Comparison of ENCODE assay signal across 27 cellular contexts in the genomic region with DNA sequence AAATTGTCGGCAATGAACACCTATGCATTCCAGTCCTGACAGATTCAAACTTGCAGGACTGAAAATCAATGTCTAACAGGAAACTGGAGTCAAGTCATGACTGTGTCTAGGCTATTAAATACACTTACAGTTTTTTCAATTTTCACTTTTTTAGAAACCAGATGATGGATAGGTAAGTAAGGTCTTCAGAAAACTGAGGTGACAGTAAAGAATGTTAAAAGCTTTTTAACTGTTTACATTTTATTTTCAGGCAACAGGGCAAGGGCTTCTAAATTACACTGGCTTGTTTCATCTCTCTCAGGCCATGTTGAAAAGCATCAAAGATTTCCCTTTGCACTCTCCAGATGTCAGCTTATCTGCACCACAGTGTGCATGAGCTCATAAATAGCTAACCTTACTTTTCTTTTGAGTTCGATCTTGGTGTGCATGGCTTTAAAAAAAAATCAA.
DNase-seq lines count a peak whose midpoint lies in the region; ATAC-seq and TF ChIP-seq lines count a peak whose summit lies in the region.
"Had no signal": no experiment of that assay in that cellular context is flagged by ENCODE, and none has a peak within 500 bp of the region (broad histone marks: within the 10 kb centered on the region; RNA-seq: fewer than 3 reads in every experiment).

No MANE protein-coding gene starts in this region.

- H2AFZ ChIP-seq in osteoblast (ENCODE audit: low read length) = no peak overlapping the region

- CTCF ChIA-PET in MCF 10A (lab: Yijun Ruan, JAX) = interaction anchor here (0.6 to 11.6 kb wide), 16 partner anchors 9 to 206 kb away, joined by 3 to 121 read pairs (median 15); partner anchors contain the start of gene SYNPO2

- DNase-seq in breast epithelium (ENCODE audit: low spot score in 2 of 2) (no peak), MCF 10A (ENCODE audit: unreplicated experiment) (no peak), Right ventricle myocardium superior (no peak), osteoblast (ENCODE audit: insufficient read length, low spot score, missing footprints) (no peak), vagina (ENCODE audit: extremely low spot score in 2 of 2) (no peak), NCI-H82 treated with DMSO at 0.1 percent for 48 hours (lab: John Stamatoyannopoulos, UW; ENCODE audit: unreplicated experiment) (no peak), RPMI8226 (no peak)
- DNase-seq in stimulated activated CD4-positive, alpha-beta T cell treated with anti-CD3 and anti-CD28 coated beads, Interleukin-2, amount 100 ng/mL, for 48 hours = no peak
- DNase-seq: 8988T; activated CD8-positive, alpha-beta T cell treated with anti-CD3 and anti-CD28 coated beads, Interleukin-2, amount 10 ng/mL, durations not matched to agents 7 days and 5 days; activated naive CD4-positive, alpha-beta T cell treated with anti-CD3 and anti-CD28 coated beads for 36 hours; activated T-cell treated with anti-CD3 and anti-CD28 coated beads, Interleukin-2, amount 50 U/mL, for 4 hours; AML-193; anterior cingulate cortex; cerebellar nuclear complex; DMS79; effector memory CD4-positive, alpha-beta T cell; hypothalamus; islet precursor cell; naive thymus-derived CD8-positive, alpha-beta T cell; NCI-H2029 treated with DMSO at 0.1 percent for 48 hours; NK-92 treated with Interleukin-12 subunit alpha and Interleukin-12 subunit beta, amount 100 ng/mL, for 24 hours; pancreas had no signal

- TF ChIP-seq POLR2A in breast epithelium (IDR thresholded peaks at IDR 0.05) (no peak), vagina (IDR thresholded peaks at IDR 0.05) (no peak)

- intact Hi-C loops in breast epithelium (cut with DNase I; ENCODE audit: low total_unique reads) (no loop called here), MCF 10A (cut with micrococcal nuclease) (no loop called here), Right ventricle myocardium superior (cut with DNase I) (loop anchor here (2.0 kb wide), 1 partner anchor 118 kb away; the partner anchor contains the start of gene SYNPO2), vagina (cut with DNase I) (loop anchor here (10.0 kb wide), 1 partner anchor 64 kb away; the partner anchor contains the start of gene SEC24D)

- BruUV-seq in MCF 10A (replicated peaks; lab: Mats Ljungman, UMichigan) = no TSS peak

- H3K36me3 Mint-ChIP-seq in MCF 10A (ENCODE audit: insufficient read depth, unreplicated experiment) = peaks cover 36% of the 10 kb centered on the region

- H3K4me3 ChIP-seq in breast epithelium = no peak overlapping the region
- H3K4me3 ChIP-seq in osteoblast (ENCODE audit: insufficient read depth, low read length) = no peak overlapping the region
- H3K4me3 ChIP-seq in vagina = no peak overlapping the region
- H3K4me3 ChIP-seq: GM12878, pancreas, tibial nerve had no signal

- peak; percentile 76 for ATAC-seq in Right ventricle myocardium superior (ENCODE audit: poor library complexity)
- ATAC-seq: activated CD8-positive, alpha-beta T cell treated with anti-CD3 and anti-CD28 coated beads, Interleukin-2, amount 10 ng/mL, durations not matched to agents 7 days and 5 days; activated T-cell treated with anti-CD3 and anti-CD28 coated beads, Interleukin-2, amount 50 U/mL, for 4 hours; GM12878; naive thymus-derived CD8-positive, alpha-beta T cell; stimulated activated memory B cell treated with anti-CD40 and anti-IgM and Interleukin-4, amounts not matched to agents 10 μg/mL and 1 μg/mL and 100 μg/mL, for 72 hours had no signal

- no peaks in the 10 kb centered on the region for H3K36me3 ChIP-seq in breast epithelium
- peaks cover 63% of the 10 kb centered on the region for H3K36me3 ChIP-seq in osteoblast (ENCODE audit: insufficient read depth, low read length)
- peaks cover 0 to 12% of the 10 kb centered on the region in 2 donors for H3K36me3 ChIP-seq in vagina

- H3K27me3 Mint-ChIP-seq in MCF 10A (ENCODE audit: insufficient read depth, unreplicated experiment) = no peaks in the 10 kb centered on the region
- H3K27me3 Mint-ChIP-seq: naive thymus-derived CD8-positive, alpha-beta T cell; stimulated activated memory B cell treated with anti-CD40 and anti-IgM and Interleukin-4, amounts not matched to agents 10 μg/mL and 1 μg/mL and 100 μg/mL, for 72 hours had no signal

- peaks cover 0 to 7% of the 10 kb centered on the region in 2 donors for H3K4me1 ChIP-seq in breast epithelium
- peaks cover 81% of the 10 kb centered on the region for H3K4me1 ChIP-seq in osteoblast (ENCODE audit: insufficient read depth, low read length)
- H3K4me1 ChIP-seq in vagina = peaks cover 60% of the 10 kb centered on the region

- H3K27me3 ChIP-seq in breast epithelium (no peaks in the 10 kb centered on the region), osteoblast (ENCODE audit: insufficient read depth, low read length) (no peaks in the 10 kb centered on the region), vagina (no peaks in the 10 kb centered on the region)
- H3K27me3 ChIP-seq: pancreas, tibial nerve had no signal

- no peak overlapping the region for H3K27ac Mint-ChIP-seq in MCF 10A (ENCODE audit: low read depth, unreplicated experiment)
- H3K27ac Mint-ChIP-seq: activated CD8-positive, alpha-beta T cell treated with anti-CD3 and anti-CD28 coated beads, Interleukin-2, amount 10 ng/mL, durations not matched to agents 7 days and 5 days; activated naive CD4-positive, alpha-beta T cell treated with anti-CD3 and anti-CD28 coated beads for 36 hours; naive thymus-derived CD8-positive, alpha-beta T cell; stimulated activated memory B cell treated with anti-CD40 and anti-IgM and Interleukin-4, amounts not matched to agents 10 μg/mL and 1 μg/mL and 100 μg/mL, for 72 hours had no signal

- TF ChIP-seq CTCF in breast epithelium (IDR thresholded peaks at IDR 0.05) (no peak), MCF 10A (IDR thresholded peaks at IDR 0.05; ENCODE audit: unreplicated experiment) (no peak), osteoblast (IDR thresholded peaks at IDR 0.05; ENCODE audit: extremely low read depth, low read depth, low read length) (no peak), vagina (IDR thresholded peaks at IDR 0.05) (no peak)

- no peaks in the 10 kb centered on the region for H3K9me3 Mint-ChIP-seq in MCF 10A (ENCODE audit: unreplicated experiment)
- H3K9me3 Mint-ChIP-seq: activated naive CD4-positive, alpha-beta T cell treated with anti-CD3 and anti-CD28 coated beads for 36 hours; activated T-cell treated with anti-CD3 and anti-CD28 coated beads, Interleukin-2, amount 50 U/mL, for 4 hours; naive thymus-derived CD8-positive, alpha-beta T cell; stimulated activated memory B cell treated with anti-CD40 and anti-IgM and Interleukin-4, amounts not matched to agents 10 μg/mL and 1 μg/mL and 100 μg/mL, for 72 hours had no signal

- POLR2A ChIA-PET in MCF 10A (lab: Yijun Ruan, JAX) = interaction anchor here (0.5 to 1.4 kb wide), 7 partner anchors 10 to 203 kb away, joined by 3 read pairs; no protein-coding TSS in a partner anchor

- no peak overlapping the region for H3K4me3 Mint-ChIP-seq in MCF 10A (ENCODE audit: unreplicated experiment)
- H3K4me3 Mint-ChIP-seq: activated CD8-positive, alpha-beta T cell treated with anti-CD3 and anti-CD28 coated beads, Interleukin-2, amount 10 ng/mL, durations not matched to agents 7 days and 5 days; activated naive CD4-positive, alpha-beta T cell treated with anti-CD3 and anti-CD28 coated beads for 36 hours; activated T-cell treated with anti-CD3 and anti-CD28 coated beads, Interleukin-2, amount 50 U/mL, for 4 hours; naive thymus-derived CD8-positive, alpha-beta T cell; stimulated activated memory B cell treated with anti-CD40 and anti-IgM and Interleukin-4, amounts not matched to agents 10 μg/mL and 1 μg/mL and 100 μg/mL, for 72 hours had no signal

- peaks cover 39% of the 10 kb centered on the region for H4K20me1 ChIP-seq in osteoblast (ENCODE audit: insufficient read depth, low read length)

- peaks cover 18% of the 10 kb centered on the region for H3K4me1 Mint-ChIP-seq in MCF 10A (ENCODE audit: insufficient read depth, unreplicated experiment)
- H3K4me1 Mint-ChIP-seq: naive thymus-derived CD8-positive, alpha-beta T cell; stimulated activated memory B cell treated with anti-CD40 and anti-IgM and Interleukin-4, amounts not matched to agents 10 μg/mL and 1 μg/mL and 100 μg/mL, for 72 hours had no signal

- H3K27ac ChIP-seq in breast epithelium (peak overlapping the region; percentile 1 to 56), osteoblast (ENCODE audit: low read depth, low read length) (peak overlapping the region; percentile 66), vagina (peak overlapping the region; percentile 89)
- H3K27ac ChIP-seq: KMS-11, pancreas had no signal

- H3K9me3 ChIP-seq in breast epithelium (no peaks in the 10 kb centered on the region), osteoblast (ENCODE audit: low read depth, low read length) (no peaks in the 10 kb centered on the region), vagina (no peaks in the 10 kb centered on the region)
- H3K9me3 ChIP-seq: pancreas, tibial nerve had no signal

- H3K4me2 ChIP-seq in osteoblast (ENCODE audit: insufficient read depth, low read length) = no peak overlapping the region
- H3K4me2 ChIP-seq: KMS-11 had no signal

- peaks cover 70% of the 10 kb centered on the region for H3K79me2 ChIP-seq in osteoblast (ENCODE audit: insufficient read depth, low read length)

Comparison
In these comparisons a context has a peak if more than half of its experiments do, and no peak if none do; other contexts are left out.
1. H3K27ac ChIP-seq: peak in every context shown above with its lines; median percentile 89 in vagina; 66 in osteoblast; 28 in breast epithelium.
2. intact Hi-C loops: an anchor here in Right ventricle myocardium superior (2.0 kb wide) and vagina (10.0 kb wide); none called in breast epithelium and MCF 10A.